In genomic region chrX:73182502-73183114, GRCh38 we compare ENCODE assay signal across 20 cellular contexts. TPM values are rescaled to one million over a fixed set of nuclear protein-coding genes. Genes with fewer than 3 reads are reported as not detected.
A peak's percentile ranks its signal among the peaks of the same experiment; 100 is the strongest.
DNase-seq lines count a peak whose midpoint lies in the region; ATAC-seq and TF ChIP-seq lines count a peak whose summit lies in the region.
"Had no signal": no experiment of that assay in that cellular context is flagged by ENCODE, and none has a peak within 500 bp of the region (broad histone marks: within the 10 kb centered on the region; RNA-seq: fewer than 3 reads in every experiment).

No MANE protein-coding gene starts in this region.

- no peaks in the 10 kb centered on the region for H3F3A ChIP-seq in PC-3 (ENCODE audit: low read length, unreplicated experiment)

- H3K9me2 ChIP-seq in PC-3 (replicated peaks; ENCODE audit: low read length): no peaks in the 10 kb centered on the region

- H3K4me3 ChIP-seq in PC-3 (ENCODE audit: low read length) (no peak overlapping the region), body of pancreas (no peak overlapping the region), parathyroid adenoma (ENCODE audit: low read depth, low read length) (no peak overlapping the region)
- H3K4me3 ChIP-seq: BLaER1, GM23248 had no signal

- CTCF ChIA-PET in PC-3 (lab: Charles Lee): no interaction called here

- H2AFZ ChIP-seq in PC-3 (ENCODE audit: low read length) (peak overlapping the region; percentile 59; the same call in 1 of the 2 replicates), parathyroid adenoma (peak overlapping the region; percentile 22)
- H2AFZ ChIP-seq: GM23248 had no signal

- no peaks in the 10 kb centered on the region for H3K36me3 ChIP-seq in PC-3 (ENCODE audit: low read depth, low read length)
- no peaks in the 10 kb centered on the region for H3K36me3 ChIP-seq in body of pancreas (replicated peaks in 1 of 2; ENCODE audit: insufficient read depth in 1 of 2, low read depth in 2 of 2)
- no peaks in the 10 kb centered on the region for H3K36me3 ChIP-seq in parathyroid adenoma (ENCODE audit: control insufficient read depth, insufficient read depth, low read length)
- H3K36me3 ChIP-seq: BLaER1 had no signal

- TF ChIP-seq POLR2A in body of pancreas (IDR thresholded peaks at IDR 0.05): no peak

- TF ChIP-seq CTCF in PC-3 (conservative IDR thresholded peaks at IDR 0.05; ENCODE audit: low read depth, low read length): no peak
- TF ChIP-seq CTCF in body of pancreas (IDR thresholded peaks at IDR 0.05): no peak
- no peak for TF ChIP-seq CTCF in parathyroid adenoma (IDR thresholded peaks at IDR 0.05)

- H4K20me1 ChIP-seq in PC-3 (ENCODE audit: low read length): no peaks in the 10 kb centered on the region
- H4K20me1 ChIP-seq: BLaER1 had no signal

- ATAC-seq in PC-3 (peak; percentile 55), body of pancreas (peak; percentile 78), GM21367 (IDR thresholded peaks at IDR 0.05; ENCODE audit: unreplicated experiment) (no peak), GM21717 (IDR thresholded peaks at IDR 0.05; ENCODE audit: unreplicated experiment) (no peak)
- ATAC-seq: CD8-positive, alpha-beta T cell; HepG2 had no signal

- H3K79me2 ChIP-seq in PC-3 (ENCODE audit: low read length): no peaks in the 10 kb centered on the region
- H3K79me2 ChIP-seq in parathyroid adenoma: no peaks in the 10 kb centered on the region

- H3K9me3 ChIP-seq in PC-3 (ENCODE audit: low read length): no peaks in the 10 kb centered on the region
- H3K9me3 ChIP-seq in body of pancreas: no peaks in the 10 kb centered on the region
- H3K9me3 ChIP-seq in parathyroid adenoma (ENCODE audit: control insufficient read depth, low read length): no peaks in the 10 kb centered on the region

- intact Hi-C loops in PC-3 (cut with micrococcal nuclease) (no loop called here), body of pancreas (cut with DNase I) (no loop called here)

- H3K27ac ChIP-seq in PC-3 (ENCODE audit: low read length): no peak overlapping the region
- peak overlapping the region in 1 of 4 donors; percentile 16 for H3K27ac ChIP-seq in body of pancreas
- H3K27ac ChIP-seq in parathyroid adenoma: no peak overlapping the region
- H3K27ac ChIP-seq: BLaER1, GM23248 had no signal

- WGBS in body of pancreas, 2 donors: 21 to 35% methylated on average over 2 to 5 of the region's 6 CpGs

- H3K4me1 ChIP-seq in PC-3 (ENCODE audit: insufficient read depth, low read length) (no peaks in the 10 kb centered on the region), body of pancreas (peaks cover 7% of the 10 kb centered on the region), parathyroid adenoma (no peaks in the 10 kb centered on the region)
- H3K4me1 ChIP-seq: BLaER1 had no signal

- H3K4me2 ChIP-seq in PC-3 (ENCODE audit: low read length): peak overlapping the region; percentile 28; the same call in 1 of the 2 replicates
- no peak overlapping the region for H3K4me2 ChIP-seq in parathyroid adenoma (ENCODE audit: low read length)
- H3K4me2 ChIP-seq: BLaER1 had no signal

- no TSS peak for BruUV-seq in PC-3 (replicated peaks; lab: Mats Ljungman, UMichigan)

- POLR2A ChIA-PET in PC-3 (lab: Charles Lee; ENCODE audit: unreplicated experiment): no interaction called here

- no peaks in the 10 kb centered on the region for H3K27me3 ChIP-seq in PC-3 (ENCODE audit: low read length)
- H3K27me3 ChIP-seq in body of pancreas: no peaks in the 10 kb centered on the region
- no peaks in the 10 kb centered on the region for H3K27me3 ChIP-seq in parathyroid adenoma (ENCODE audit: control insufficient read depth, insufficient read depth, low read length)

- DNase-seq in ELF-1 (ENCODE audit: low read depth, low spot score) (peak; percentile 5), PC-3 (peak; percentile 58), body of pancreas (peak; percentile 36 to 73 (median 63)), OCI-M1 (lab: John Stamatoyannopoulos, UW) (no peak), NOMO-1 (lab: John Stamatoyannopoulos, UW; ENCODE audit: unreplicated experiment in 2 of 2) (no peak)
- DNase-seq: 8988T; Calu3; CD8-positive, alpha-beta T cell; DMS 273 treated with DMSO at 0.1 percent for 48 hours; DMS53; DND-41; EL; GM23248; HCEC 1CT; KBM-7 had no signal

- H3K9ac ChIP-seq in PC-3 (ENCODE audit: low read length): no peak overlapping the region
- H3K9ac ChIP-seq in parathyroid adenoma: no peak overlapping the region
- H3K9ac ChIP-seq: BLaER1, GM23248 had no signal

RNA-seq across cellular contexts. Expression of gene NAP1L2, which starts 32.0 kb away (rescaled TPM):
- 6.7 and 8.6 TPM in 2 replicates for total RNA-seq in PC-3 (2014; rRNA removed)
- total RNA-seq in body of pancreas: 1 to 10 TPM in 1 of 2 donors, under 1 TPM in 1; 0.66 to 3.4 TPM
- total RNA-seq: Calu3, GM23248 had no signal

Comparison
In these comparisons a context has a peak if more than half of its experiments do, and no peak if none do; other contexts are left out.
1. DNase-seq: peak in ELF-1 (single experiment), PC-3 (single experiment) and body of pancreas (4 of 4); none in OCI-M1 (single experiment) and NOMO-1 (0 of 2).
2. ATAC-seq: peak in PC-3 (single experiment) and body of pancreas (single experiment); none in GM21367 (single experiment) and GM21717 (single experiment).